In the genomic region with DNA sequence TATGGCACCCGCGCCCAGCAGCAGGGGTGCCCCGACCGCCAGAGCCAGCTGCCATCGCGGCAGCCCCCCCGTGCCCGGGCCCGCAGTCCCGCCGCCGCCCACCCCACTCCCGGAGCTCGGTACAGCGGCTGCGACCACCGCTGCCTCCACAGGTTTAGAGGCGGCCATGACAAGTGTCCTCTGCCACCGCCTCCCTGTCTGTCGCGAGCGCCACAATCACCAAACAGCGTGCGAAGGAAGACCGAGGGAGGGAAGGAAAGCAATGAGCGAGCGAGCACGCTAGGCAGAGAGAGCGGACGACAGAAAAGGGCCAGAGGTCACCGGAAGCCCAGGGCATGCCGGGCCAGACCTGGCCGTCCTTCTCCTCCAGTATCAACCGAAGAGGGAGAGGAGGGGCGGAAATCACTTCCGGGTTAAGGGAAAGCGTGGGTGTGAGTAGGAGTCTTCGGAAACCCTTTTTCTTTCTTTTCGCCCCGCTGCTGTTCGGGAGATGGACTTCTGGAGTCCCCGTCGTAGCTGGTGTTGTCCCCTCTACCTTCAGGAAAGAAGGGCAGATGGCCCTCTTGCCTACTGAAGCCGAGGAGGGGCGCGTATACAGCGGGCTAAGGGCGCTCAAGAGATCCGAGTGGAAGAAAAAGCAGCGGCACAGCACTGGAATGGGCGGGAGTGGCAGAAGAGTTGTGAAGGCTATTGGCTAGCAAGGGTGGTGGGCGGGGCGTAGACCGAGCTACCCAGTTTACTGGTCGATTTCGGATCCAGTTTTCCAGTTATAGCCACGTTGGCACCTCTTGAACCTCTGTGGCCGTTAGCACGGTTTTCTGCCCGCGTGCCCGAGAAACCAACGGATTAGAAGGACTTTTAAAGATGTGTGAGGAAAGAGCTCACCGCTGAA, we compare ENCODE assay signal across 8 cellular contexts. TPM values are rescaled to one million over a fixed set of nuclear protein-coding genes. Genes with fewer than 3 reads are reported as not detected.
DNase-seq lines count a peak whose midpoint lies in the region; ATAC-seq, FAIRE-seq and TF ChIP-seq lines count a peak whose summit lies in the region.

Gene LNP1 (plus strand): TSS at position 758 of the 892 bp plus-strand sequence. CDS start 28,191 bp downstream, outside the sequence.
Gene TOMM70 (minus strand): TSS at position 308 of the 892 bp plus-strand sequence. CDS start 140 bp downstream, at position 168.

- peak; percentile 89 for TF ChIP-seq POLR2A in GM19193 (IDR thresholded peaks at IDR 0.05; ENCODE audit: extremely low read depth, insufficient read depth, insufficient read length)

- intact Hi-C loops in kidney (cut with DNase I), result no loop called here

- H3K27ac ChIP-seq in kidney (ENCODE audit: low read depth in 2 of 2, low read length in 2 of 2), result peak within 1 kb of the TSS; percentile 93 to 94

- DNase-seq in AML-193 (lab: John Stamatoyannopoulos, UW) (peak; percentile 99), NCI-H460 (ENCODE audit: extremely low read depth, low read depth) (peak; percentile 95), cerebellum (ENCODE audit: low spot score) (peak; percentile 94), kidney (peak; percentile 99)
- peak; percentile 87 for DNase-seq in activated CD4-positive, alpha-beta T cell treated with anti-CD3 and anti-CD28 coated beads for 1 hour
- peak; percentile 80 to 89 for DNase-seq in stimulated activated CD4-positive, alpha-beta T cell treated with anti-CD3 and anti-CD28 coated beads, Interleukin-15, amount 100 ng/mL, for 1 hour (ENCODE audit: low read depth in 1 of 2, low spot score in 1 of 2)

- no peaks in the 10 kb centered on the region for H3K9me3 ChIP-seq in kidney (ENCODE audit: control insufficient read depth in 1 of 2, low read length in 2 of 2)

- peak within 1 kb of the TSS; percentile 89 to 99 for H3K4me3 ChIP-seq in kidney (ENCODE audit: low read length in 2 of 2)

- no peaks in the 10 kb centered on the region for H3K36me3 ChIP-seq in kidney (ENCODE audit: control insufficient read depth in 1 of 2, insufficient read depth in 2 of 2, low read length in 2 of 2)

- FAIRE-seq in kidney (lab: Jason Lieb, UNC), result peak; percentile 49

- H3K4me1 ChIP-seq in kidney (ENCODE audit: control insufficient read depth in 1 of 2, insufficient read depth in 1 of 2, low read depth in 1 of 2, low read length in 2 of 2), result peaks cover 10 to 12% of the 10 kb centered on the region in 2 donors

- peak within 1 kb of the TSS; percentile 84 to 93 for H3K9ac ChIP-seq in kidney (ENCODE audit: low read length in 2 of 2)

- no peak for TF ChIP-seq CTCF in kidney (IDR thresholded peaks at IDR 0.05; ENCODE audit: borderline replicate concordance, extremely low read depth, insufficient read depth)

- ATAC-seq in HG03432 (IDR thresholded peaks at IDR 0.05; ENCODE audit: unreplicated experiment), result peak; percentile 93

RNA-seq across cellular contexts. Expression of gene LNP1, which starts in this region (rescaled TPM):
- total RNA-seq in NCI-H460 (2014; rRNA removed; shearing (Covaris generic)), result 3.1 TPM in 2 replicates
- polyA plus RNA-seq in NCI-H460 (2014; cell fraction: nucleus; rRNA removed), result 1.2 and 1.6 TPM in 2 replicates
- 7.9 TPM for total RNA-seq in cerebellum
- 4.4 TPM for total RNA-seq in kidney
- polyA plus RNA-seq in kidney (ENCODE audit: insufficient read depth, low read depth, low replicate concordance), result 1.7 TPM

RNA-seq across cellular contexts. Expression of gene TOMM70, which starts in this region (rescaled TPM):
- total RNA-seq in NCI-H460 (2014; rRNA removed; shearing (Covaris generic)), result 63.0 and 68.7 TPM in 2 replicates
- 39.5 and 47.0 TPM in 2 replicates for polyA plus RNA-seq in NCI-H460 (2014; cell fraction: nucleus; rRNA removed)
- 68.3 TPM for total RNA-seq in cerebellum
- total RNA-seq in kidney, result 42.7 TPM
- polyA plus RNA-seq in kidney (ENCODE audit: insufficient read depth, low read depth, low replicate concordance), result 27.6 TPM

Comparison
In these comparisons a context has a peak if more than half of its experiments do, and no peak if none do; other contexts are left out.
1. Peak in every context shown above with its lines: DNase-seq, ATAC-seq, H3K4me3 ChIP-seq and H3K27ac ChIP-seq.